Comparison of ENCODE assay signal across 8 cellular contexts in the genomic region with DNA sequence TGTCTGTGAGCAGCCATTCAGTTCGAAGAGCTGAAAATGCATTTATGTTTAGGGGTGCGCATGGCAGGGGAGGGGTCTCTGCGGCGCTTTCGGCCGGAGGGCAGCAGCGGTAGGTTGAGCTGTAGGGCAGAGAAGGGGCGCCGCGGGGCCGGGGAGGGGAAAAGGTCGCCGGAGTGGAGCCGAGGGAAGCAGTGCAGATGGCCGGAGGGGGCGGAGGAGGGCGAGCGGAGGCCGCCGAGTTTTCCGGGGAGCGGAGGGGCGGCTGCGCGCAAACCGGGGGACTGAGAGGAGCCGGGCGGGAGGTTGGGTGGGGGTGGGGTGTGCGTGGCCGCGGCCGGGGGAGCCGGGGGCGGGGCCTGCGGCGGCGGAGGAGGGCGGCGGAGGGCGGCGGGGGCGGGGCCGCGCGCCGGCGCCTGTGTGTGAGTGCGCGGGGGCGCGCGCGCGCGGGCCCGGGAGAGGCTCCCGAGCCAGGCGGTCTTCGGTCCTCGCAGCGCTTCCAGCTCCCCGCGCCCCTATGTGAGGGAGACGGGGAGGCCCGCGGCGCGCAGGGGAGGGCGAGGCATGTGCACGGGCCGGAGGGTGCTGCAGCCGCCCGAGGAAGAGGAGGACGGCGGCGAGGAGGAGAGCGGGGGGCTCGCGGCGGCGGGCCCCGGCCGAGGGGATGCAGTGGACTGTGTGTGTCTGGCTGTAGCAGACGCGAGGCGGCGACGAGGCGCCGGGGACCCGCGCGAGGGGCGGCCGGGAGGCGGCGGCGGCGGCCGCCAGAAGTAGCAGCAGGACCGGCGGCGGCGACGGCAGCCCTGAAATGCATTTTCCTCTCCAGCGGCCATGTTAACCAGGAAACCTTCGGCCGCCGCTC. TPM values are rescaled to one million over a fixed set of nuclear protein-coding genes. Genes with fewer than 3 reads are reported as not detected.
DNase-seq lines count a peak whose midpoint lies in the region; ATAC-seq and TF ChIP-seq lines count a peak whose summit lies in the region.

TSS of gene DYRK2 (plus strand) at position 440 of the 859 bp plus-strand sequence. CDS start at position 829, 389 bp downstream.

- intact Hi-C loops in tibial artery (cut with DNase I; ENCODE audit: low total_unique reads), result loop anchor here (2.0 to 10.0 kb wide), 3 partner anchors 28 to 294 kb away; no protein-coding TSS in a partner anchor

- H3K27me3 Mint-ChIP-seq in glutamatergic neuron (ENCODE audit: unreplicated experiment), result peaks cover 23% of the 10 kb centered on the region
- no peaks in the 10 kb centered on the region for H3K27me3 Mint-ChIP-seq in osteocyte (ENCODE audit: unreplicated experiment)

- H3K27ac ChIP-seq in SJSA1 (peak within 1 kb of the TSS; percentile 92), tibial artery (peak within 1 kb of the TSS; percentile 96 to 97)

- H3K4me3 Mint-ChIP-seq in glutamatergic neuron (ENCODE audit: unreplicated experiment) (peak within 1 kb of the TSS; percentile 93), osteocyte (ENCODE audit: unreplicated experiment) (peak within 1 kb of the TSS; percentile 91)

- H3K9me3 ChIP-seq in SJSA1 (replicated peaks) (no peaks in the 10 kb centered on the region; the same call in 1 of the 2 replicates), tibial artery (no peaks in the 10 kb centered on the region)

- H3K4me3 ChIP-seq in Jurkat, Clone E6-1 (ENCODE audit: low read length), result peak within 1 kb of the TSS; percentile 65
- peak within 1 kb of the TSS; percentile 99 for H3K4me3 ChIP-seq in SJSA1
- peak within 1 kb of the TSS; percentile 93 to 100 for H3K4me3 ChIP-seq in tibial artery

- DNase-seq in Daoy (ENCODE audit: low read depth) (peak; percentile 89), SJSA1 (ENCODE audit: low read depth in 1 of 2, low spot score in 2 of 2) (peak; percentile 79 to 88), glutamatergic neuron (peak; percentile 89), osteocyte (ENCODE audit: extremely low spot score, unreplicated experiment) (peak; percentile 91), tibial artery (peak; percentile 80 to 87)
- DNase-seq in Jurkat, Clone E6-1 (ENCODE audit: low read depth, low spot score), result peak; percentile 58
- peak; percentile 66 to 70 for DNase-seq in activated naive CD4-positive, alpha-beta T cell treated with anti-CD3 and anti-CD28 coated beads, Interleukin-2, amount 50 U/mL, for 72 hours (ENCODE audit: low spot score in 2 of 2)

- ATAC-seq in GM21528 (IDR thresholded peaks at IDR 0.05; ENCODE audit: low FRiP score, unreplicated experiment), result peak; percentile 60
- peak; percentile 44 to 66 for ATAC-seq in activated naive CD4-positive, alpha-beta T cell treated with anti-CD3 and anti-CD28 coated beads, Interleukin-2, amount 50 U/mL, for 72 hours

- H3K27me3 ChIP-seq in SJSA1 (replicated peaks), result no peaks in the 10 kb centered on the region
- no peaks in the 10 kb centered on the region for H3K27me3 ChIP-seq in tibial artery

- H3K27ac Mint-ChIP-seq in activated naive CD4-positive, alpha-beta T cell treated with anti-CD3 and anti-CD28 coated beads, Interleukin-2, amount 50 U/mL, for 72 hours, result peak within 1 kb of the TSS; percentile 84 to 87
- H3K27ac Mint-ChIP-seq in glutamatergic neuron (ENCODE audit: unreplicated experiment), result peak within 1 kb of the TSS; percentile 96
- peak within 1 kb of the TSS; percentile 94 for H3K27ac Mint-ChIP-seq in osteocyte (ENCODE audit: unreplicated experiment)

- peaks cover 0 to 6% of the 10 kb centered on the region in 2 donors for H3K9me3 Mint-ChIP-seq in activated naive CD4-positive, alpha-beta T cell treated with anti-CD3 and anti-CD28 coated beads, Interleukin-2, amount 50 U/mL, for 72 hours
- peaks cover 25% of the 10 kb centered on the region for H3K9me3 Mint-ChIP-seq in glutamatergic neuron (ENCODE audit: unreplicated experiment)
- H3K9me3 Mint-ChIP-seq in osteocyte (ENCODE audit: unreplicated experiment), result no peaks in the 10 kb centered on the region

- H3K4me1 Mint-ChIP-seq in glutamatergic neuron (ENCODE audit: low read depth, unreplicated experiment) (peaks cover 26% of the 10 kb centered on the region), osteocyte (ENCODE audit: unreplicated experiment) (peaks cover 38% of the 10 kb centered on the region)

- no peak for TF ChIP-seq CTCF in glutamatergic neuron (IDR thresholded peaks at IDR 0.05; ENCODE audit: partially characterized antibody, unreplicated experiment)
- TF ChIP-seq CTCF in osteocyte (IDR thresholded peaks at IDR 0.05), result peak; percentile 50
- peak in 1 of 2 experiments; percentile 11 for TF ChIP-seq CTCF in tibial artery (IDR thresholded peaks at IDR 0.05)

- H3K4me1 ChIP-seq in SJSA1 (replicated peaks) (peaks cover 29% of the 10 kb centered on the region), tibial artery (peaks cover 0 to 32% (median 23%) of the 10 kb centered on the region in 4 donors)

- peaks cover 18 to 20% of the 10 kb centered on the region in 2 donors for H3K36me3 Mint-ChIP-seq in activated naive CD4-positive, alpha-beta T cell treated with anti-CD3 and anti-CD28 coated beads, Interleukin-2, amount 50 U/mL, for 72 hours
- H3K36me3 Mint-ChIP-seq in glutamatergic neuron (ENCODE audit: unreplicated experiment) (peaks cover 9% of the 10 kb centered on the region), osteocyte (ENCODE audit: unreplicated experiment) (no peaks in the 10 kb centered on the region)

- H3K36me3 ChIP-seq in SJSA1, result peaks cover 35% of the 10 kb centered on the region
- no peaks in the 10 kb centered on the region for H3K36me3 ChIP-seq in tibial artery

RNA-seq across cellular contexts. Expression of gene DYRK2, which starts in this region (rescaled TPM):
- total RNA-seq in Daoy (2014; rRNA removed; shearing (Covaris generic)), result 15.6 and 31.3 TPM in 2 replicates
- 15.1 TPM for polyA plus RNA-seq in Jurkat, Clone E6-1 (2012; ENCODE audit: insufficient read depth, insufficient read length)
- total RNA-seq in SJSA1 (2014; rRNA removed; shearing (Covaris generic)), result 9.9 and 21.9 TPM in 2 replicates
- 10 to 100 TPM; 27.2 to 34.3 TPM for total RNA-seq in activated naive CD4-positive, alpha-beta T cell treated with anti-CD3 and anti-CD28 coated beads, Interleukin-2, amount 50 U/mL, for 72 hours
- total RNA-seq in glutamatergic neuron (ENCODE audit: unreplicated experiment), result 70.9 TPM
- 24.7 and 28.9 TPM in 2 replicates for total RNA-seq in osteocyte

Comparison
In these comparisons a context has a peak if more than half of its experiments do, and no peak if none do; other contexts are left out.
1. Peak in every context shown above with its lines: DNase-seq, ATAC-seq, H3K4me3 ChIP-seq and H3K27ac ChIP-seq.